Comparison of ENCODE assay signal across 33 cellular contexts in the genomic region with DNA sequence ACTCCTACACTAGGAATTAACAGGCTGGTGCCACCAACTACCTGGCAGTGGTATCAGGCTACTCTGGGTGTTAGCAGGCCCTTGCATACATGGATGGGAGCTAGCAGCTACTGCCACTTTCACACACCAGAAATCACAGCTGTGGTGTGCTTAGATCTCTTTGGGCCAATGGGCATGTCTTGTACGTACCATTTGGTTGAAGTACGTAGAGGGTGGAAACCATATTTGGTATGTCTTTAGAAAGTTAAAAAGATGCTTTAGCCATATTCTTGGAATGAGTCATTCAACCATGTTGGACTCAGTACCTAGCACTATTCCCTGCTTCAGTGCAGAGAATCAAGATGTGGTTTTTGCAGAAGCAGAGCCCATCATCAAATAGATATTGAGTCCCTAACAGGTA.
DNase-seq lines count a peak whose midpoint lies in the region; ATAC-seq and TF ChIP-seq lines count a peak whose summit lies in the region.
"Had no signal": no experiment of that assay in that cellular context is flagged by ENCODE, and none has a peak within 500 bp of the region (broad histone marks: within the 10 kb centered on the region; RNA-seq: fewer than 3 reads in every experiment).

No MANE protein-coding gene starts in this region.

- DNase-seq in left ventricle myocardium inferior (no peak), Right ventricle myocardium superior (no peak), brain microvascular endothelial cell (peak; percentile 27), NCI-H1694 treated with DMSO at 0.1 percent for 48 hours (lab: John Stamatoyannopoulos, UW) (no peak), cerebellum (ENCODE audit: low spot score) (no peak)
- DNase-seq in natural killer cell treated with Interleukin-12 subunit alpha and Interleukin-12 subunit beta and Interleukin-15 and Interleukin-18, amount 100 ng/mL, for 72 hours (ENCODE audit: low spot score) = no peak
- DNase-seq: 8988T; activated CD4-positive, alpha-beta T cell treated with anti-CD3 and anti-CD28 coated beads, Interleukin-2, amount 10 ng/mL, durations not matched to agents 7 days and 5 days; activated T-cell treated with anti-CD3 and anti-CD28 coated beads, Interleukin-2, amount 50 U/mL, for 24 hours; AML-193; CD8-positive, alpha-beta T cell; glutamatergic neuron; islet precursor cell; Kasumi-1; left lung; mesendoderm; NCI-H1417 treated with DMSO at 0.1 percent for 48 hours; NCI-H2081; NCI-H345; NCI-H748 treated with DMSO at 0.1 percent for 48 hours; stimulated activated CD4-positive, alpha-beta T cell treated with anti-CD3 and anti-CD28 coated beads, Interleukin-1b, Interleukin-23, amount 100 ng/mL, for 48 hours; stimulated activated naive CD8-positive, alpha-beta T cell treated with anti-CD3 and anti-CD28 coated beads, Interleukin-15, amount 100 ng/mL, for 72 hours; T-helper 1 cell had no signal

- H3K27me3 ChIP-seq in left ventricle myocardium inferior (ENCODE audit: low read depth) = no peaks in the 10 kb centered on the region
- H3K27me3 ChIP-seq in brain microvascular endothelial cell (replicated peaks) = no peaks in the 10 kb centered on the region
- H3K27me3 ChIP-seq: breast epithelium, left lung, neural progenitor cell, SJSA1, tibial nerve had no signal

- H3K36me3 ChIP-seq in left ventricle myocardium inferior = no peaks in the 10 kb centered on the region
- H3K36me3 ChIP-seq in brain microvascular endothelial cell (replicated peaks) = no peaks in the 10 kb centered on the region
- H3K36me3 ChIP-seq: breast epithelium, left lung, neural progenitor cell, SJSA1, tibial nerve had no signal

- H3K27ac ChIP-seq in left ventricle myocardium inferior (replicated peaks) (peak overlapping the region; percentile 7), brain microvascular endothelial cell (no peak overlapping the region)
- H3K27ac ChIP-seq: left lung, neural progenitor cell, parathyroid adenoma, SJSA1 had no signal

- intact Hi-C loops in left ventricle myocardium inferior (cut with micrococcal nuclease) (no loop called here), Right ventricle myocardium superior (cut with DNase I) (no loop called here)

- no peak for ATAC-seq in Right ventricle myocardium superior (ENCODE audit: poor library complexity)
- ATAC-seq in HG03521 (IDR thresholded peaks at IDR 0.05; ENCODE audit: unreplicated experiment) = no peak
- no peak for ATAC-seq in natural killer cell treated with Interleukin-12 subunit alpha and Interleukin-12 subunit beta and Interleukin-15 and Interleukin-18, amount 100 ng/mL, for 72 hours
- ATAC-seq: CD8-positive, alpha-beta T cell; HCT116; HepG2; left lung; stimulated activated naive CD8-positive, alpha-beta T cell treated with anti-CD3 and anti-CD28 coated beads, Interleukin-15, amount 100 ng/mL, for 72 hours; WTC11 had no signal

- H3K36me3 Mint-ChIP-seq in nephron (ENCODE audit: low read depth) = no peaks in the 10 kb centered on the region
- H3K36me3 Mint-ChIP-seq in natural killer cell treated with Interleukin-12 subunit alpha and Interleukin-12 subunit beta and Interleukin-15 and Interleukin-18, amount 100 ng/mL, for 72 hours = no peaks in the 10 kb centered on the region
- H3K36me3 Mint-ChIP-seq: CD8-positive, alpha-beta T cell; neural progenitor cell; WTC11 had no signal

- H3K9me3 ChIP-seq in left ventricle myocardium inferior (replicated peaks) = no peaks in the 10 kb centered on the region
- H3K9me3 ChIP-seq: breast epithelium, left lung, SJSA1, tibial nerve had no signal

- H3K9me3 Mint-ChIP-seq in nephron = no peaks in the 10 kb centered on the region
- H3K9me3 Mint-ChIP-seq in natural killer cell treated with Interleukin-12 subunit alpha and Interleukin-12 subunit beta and Interleukin-15 and Interleukin-18, amount 100 ng/mL, for 72 hours = no peaks in the 10 kb centered on the region
- H3K9me3 Mint-ChIP-seq: activated CD4-positive, alpha-beta T cell treated with anti-CD3 and anti-CD28 coated beads, Interleukin-2, amount 10 ng/mL, durations not matched to agents 7 days and 5 days; activated T-cell treated with anti-CD3 and anti-CD28 coated beads, Interleukin-2, amount 50 U/mL, for 24 hours; CD8-positive, alpha-beta T cell; WTC11 had no signal

- H3K4me1 ChIP-seq in left ventricle myocardium inferior = peaks cover 12% of the 10 kb centered on the region
- H3K4me1 ChIP-seq: parathyroid adenoma had no signal

- no peak overlapping the region for H3K4me3 Mint-ChIP-seq in nephron
- H3K4me3 Mint-ChIP-seq in natural killer cell treated with Interleukin-12 subunit alpha and Interleukin-12 subunit beta and Interleukin-15 and Interleukin-18, amount 100 ng/mL, for 72 hours = no peak overlapping the region
- H3K4me3 Mint-ChIP-seq: activated CD4-positive, alpha-beta T cell treated with anti-CD3 and anti-CD28 coated beads, Interleukin-2, amount 10 ng/mL, durations not matched to agents 7 days and 5 days; activated T-cell treated with anti-CD3 and anti-CD28 coated beads, Interleukin-2, amount 50 U/mL, for 24 hours; CD8-positive, alpha-beta T cell; neural progenitor cell; stimulated activated naive CD8-positive, alpha-beta T cell treated with anti-CD3 and anti-CD28 coated beads, Interleukin-15, amount 100 ng/mL, for 72 hours; WTC11 had no signal

- in situ Hi-C loops in brain microvascular endothelial cell (cut with HindIII; ENCODE audit: low pct_ligation_motif_present, low sequenced_read_pairs) = no loop called here

- H3K4me3 ChIP-seq in left ventricle myocardium inferior (no peak overlapping the region), brain microvascular endothelial cell (ENCODE audit: low read depth, low read length) (no peak overlapping the region)
- H3K4me3 ChIP-seq: breast epithelium, left lung, neural progenitor cell, SJSA1, tibial nerve had no signal

- peak overlapping the region; percentile 82 to 94 (median 93) for H3K27ac Mint-ChIP-seq in nephron
- no peak overlapping the region for H3K27ac Mint-ChIP-seq in natural killer cell treated with Interleukin-12 subunit alpha and Interleukin-12 subunit beta and Interleukin-15 and Interleukin-18, amount 100 ng/mL, for 72 hours
- H3K27ac Mint-ChIP-seq: activated CD4-positive, alpha-beta T cell treated with anti-CD3 and anti-CD28 coated beads, Interleukin-2, amount 10 ng/mL, durations not matched to agents 7 days and 5 days; activated T-cell treated with anti-CD3 and anti-CD28 coated beads, Interleukin-2, amount 50 U/mL, for 24 hours; CD8-positive, alpha-beta T cell; neural progenitor cell; stimulated activated naive CD8-positive, alpha-beta T cell treated with anti-CD3 and anti-CD28 coated beads, Interleukin-15, amount 100 ng/mL, for 72 hours; WTC11 had no signal

- H3K27me3 Mint-ChIP-seq in nephron (ENCODE audit: low read depth) = no peaks in the 10 kb centered on the region
- peaks cover 6 to 13% of the 10 kb centered on the region in 2 donors for H3K27me3 Mint-ChIP-seq in natural killer cell treated with Interleukin-12 subunit alpha and Interleukin-12 subunit beta and Interleukin-15 and Interleukin-18, amount 100 ng/mL, for 72 hours
- H3K27me3 Mint-ChIP-seq: activated CD4-positive, alpha-beta T cell treated with anti-CD3 and anti-CD28 coated beads, Interleukin-2, amount 10 ng/mL, durations not matched to agents 7 days and 5 days had no signal

- no peak for TF ChIP-seq CTCF in left ventricle myocardium inferior (IDR thresholded peaks at IDR 0.05; ENCODE audit: borderline replicate concordance)
- TF ChIP-seq CTCF in brain microvascular endothelial cell (IDR thresholded peaks at IDR 0.05; ENCODE audit: low read depth, low read length, missing control alignments) = no peak
- TF ChIP-seq CTCF in nephron (IDR thresholded peaks at IDR 0.05; ENCODE audit: unreplicated experiment in 3 of 3) = no peak

- H3K4me1 Mint-ChIP-seq in nephron = peaks cover 76% of the 10 kb centered on the region
- no peaks in the 10 kb centered on the region for H3K4me1 Mint-ChIP-seq in natural killer cell treated with Interleukin-12 subunit alpha and Interleukin-12 subunit beta and Interleukin-15 and Interleukin-18, amount 100 ng/mL, for 72 hours (ENCODE audit: low read depth in 2 of 2)
- H3K4me1 Mint-ChIP-seq: activated CD4-positive, alpha-beta T cell treated with anti-CD3 and anti-CD28 coated beads, Interleukin-2, amount 10 ng/mL, durations not matched to agents 7 days and 5 days; stimulated activated naive CD8-positive, alpha-beta T cell treated with anti-CD3 and anti-CD28 coated beads, Interleukin-15, amount 100 ng/mL, for 72 hours had no signal

Comparison
In these comparisons a context has a peak if more than half of its experiments do, and no peak if none do; other contexts are left out.
1. H3K27ac Mint-ChIP-seq: peak in nephron (3 of 3); none in natural killer cell treated with Interleukin-12 subunit alpha and Interleukin-12 subunit beta and Interleukin-15 and Interleukin-18, amount 100 ng/mL, for 72 hours (0 of 2).